10 cellular contexts compared by ENCODE assay signal in genomic region chr10:92757720-92758119, GRCh38.
DNase-seq lines count a peak whose midpoint lies in the region; ATAC-seq, FAIRE-seq and TF ChIP-seq lines count a peak whose summit lies in the region.
"Had no signal": no experiment of that assay in that cellular context is flagged by ENCODE, and none has a peak within 500 bp of the region (broad histone marks: within the 10 kb centered on the region; RNA-seq: fewer than 3 reads in every experiment).

No MANE protein-coding gene starts in this region.

- CTCF ChIA-PET in CD8-positive, alpha-beta memory T cell (lab: Charles Lee) = no interaction called here

- no peaks in the 10 kb centered on the region for H3K36me3 ChIP-seq in CD8-positive, alpha-beta memory T cell (ENCODE audit: insufficient read depth, low read length)
- H3K36me3 ChIP-seq in OCI-LY3 (replicated peaks; ENCODE audit: low read depth, low read length) (no peaks in the 10 kb centered on the region), heart right ventricle (no peaks in the 10 kb centered on the region), psoas muscle (ENCODE audit: insufficient read depth in 1 of 2, low read depth in 1 of 2) (no peaks in the 10 kb centered on the region)

- H3K27me3 ChIP-seq in CD8-positive, alpha-beta memory T cell (ENCODE audit: insufficient read depth, low read length, poor library complexity, severe bottlenecking) = no peaks in the 10 kb centered on the region
- H3K27me3 ChIP-seq in OCI-LY3 (ENCODE audit: low read depth, low read length) = no peaks in the 10 kb centered on the region
- H3K27me3 ChIP-seq in heart right ventricle = no peaks in the 10 kb centered on the region
- H3K27me3 ChIP-seq in psoas muscle (ENCODE audit: insufficient read depth in 3 of 3, low read length in 2 of 3) = no peaks in the 10 kb centered on the region

- no peak for TF ChIP-seq CTCF in OCI-LY3 (IDR thresholded peaks at IDR 0.05; ENCODE audit: low read depth, low read length)
- TF ChIP-seq CTCF in heart right ventricle (IDR thresholded peaks at IDR 0.05) = no peak
- TF ChIP-seq CTCF in psoas muscle (IDR thresholded peaks at IDR 0.05) = no peak

- no peak overlapping the region for H3K27ac Mint-ChIP-seq in CD8-positive, alpha-beta memory T cell
- H3K27ac Mint-ChIP-seq: activated naive CD4-positive, alpha-beta T cell treated with anti-CD3 and anti-CD28 coated beads, Interleukin-2, amount 10 ng/mL, durations not matched to agents 7 days and 5 days had no signal

- no peak for FAIRE-seq in urothelium cell line (lab: Jason Lieb, UNC)

- H3K4me1 Mint-ChIP-seq in CD8-positive, alpha-beta memory T cell = peaks cover 0 to 8% (median 7%) of the 10 kb centered on the region in 3 donors

- POLR2A ChIA-PET in CD8-positive, alpha-beta memory T cell (lab: Charles Lee) = no interaction called here

- H3K9me3 ChIP-seq in CD8-positive, alpha-beta memory T cell (ENCODE audit: low read length) = no peaks in the 10 kb centered on the region
- H3K9me3 ChIP-seq in OCI-LY3 (ENCODE audit: insufficient read depth, low read length) = no peaks in the 10 kb centered on the region
- H3K9me3 ChIP-seq in heart right ventricle = no peaks in the 10 kb centered on the region
- H3K9me3 ChIP-seq in psoas muscle = no peaks in the 10 kb centered on the region

- H3K27ac ChIP-seq in CD8-positive, alpha-beta memory T cell (ENCODE audit: low read depth, low read length) = peak overlapping the region; percentile 81
- H3K27ac ChIP-seq in OCI-LY3 (ENCODE audit: low read length) (peak overlapping the region; percentile 99), heart right ventricle (peak overlapping the region in 8 of 10 donors; percentile 24 to 79 (median 71)), psoas muscle (peak overlapping the region; percentile 71)

- no peak overlapping the region for H3K4me3 Mint-ChIP-seq in CD8-positive, alpha-beta memory T cell
- H3K4me3 Mint-ChIP-seq: activated naive CD4-positive, alpha-beta T cell treated with anti-CD3 and anti-CD28 coated beads, Interleukin-2, amount 10 ng/mL, durations not matched to agents 7 days and 5 days had no signal

- DNase-seq in CD8-positive, alpha-beta memory T cell = no peak
- DNase-seq in heart right ventricle (no peak), psoas muscle (no peak), urothelium cell line (ENCODE audit: low spot score) (no peak), EL (no peak), NK-92 (lab: John Stamatoyannopoulos, UW; ENCODE audit: unreplicated experiment) (no peak)
- DNase-seq: activated naive CD4-positive, alpha-beta T cell treated with anti-CD3 and anti-CD28 coated beads, Interleukin-2, amount 10 ng/mL, durations not matched to agents 7 days and 5 days; central memory CD4-positive, alpha-beta T cell had no signal

- H3K9ac ChIP-seq in OCI-LY3 (ENCODE audit: low read length) = peak overlapping the region; percentile 88

- H3K4me3 ChIP-seq in CD8-positive, alpha-beta memory T cell (ENCODE audit: low read length) = no peak overlapping the region
- H3K4me3 ChIP-seq in OCI-LY3 (ENCODE audit: low read length) = peak overlapping the region; percentile 70
- H3K4me3 ChIP-seq in heart right ventricle = no peak overlapping the region
- no peak overlapping the region for H3K4me3 ChIP-seq in psoas muscle

- WGBS in heart right ventricle, 2 donors = 30 to 59% methylated on average over 3 of the region's 3 CpGs
- WGBS in psoas muscle, 3 donors = 37 to 66% (median 40%) methylated on average over 3 of the region's 3 CpGs

- peaks cover 5 to 9% of the 10 kb centered on the region in 2 donors for H3K27me3 Mint-ChIP-seq in CD8-positive, alpha-beta memory T cell

- intact Hi-C loops in heart right ventricle (cut with DNase I) (loop anchor here in 6 of 10 donors (2.0 to 10.0 kb wide), 5 partner anchors 55 to 67 kb away; no protein-coding TSS in a partner anchor), psoas muscle (cut with DNase I) (no loop called here)

- peak overlapping the region; percentile 46; the same call in 1 of the 2 replicates for H2AFZ ChIP-seq in OCI-LY3 (ENCODE audit: low read depth, low read length)

- H4K20me1 ChIP-seq in OCI-LY3 (ENCODE audit: insufficient read depth, low read length) = no peaks in the 10 kb centered on the region

- H3K36me3 Mint-ChIP-seq in CD8-positive, alpha-beta memory T cell = no peaks in the 10 kb centered on the region
- H3K36me3 Mint-ChIP-seq: activated naive CD4-positive, alpha-beta T cell treated with anti-CD3 and anti-CD28 coated beads, Interleukin-2, amount 10 ng/mL, durations not matched to agents 7 days and 5 days had no signal

- ATAC-seq in heart right ventricle (peak in 1 of 8 donors; percentile 11), psoas muscle (peak in 1 of 4 donors; percentile 45), HG03354 (IDR thresholded peaks at IDR 0.05; ENCODE audit: poor library complexity, severe bottlenecking, unreplicated experiment) (no peak)

- H3K4me2 ChIP-seq in OCI-LY3 (ENCODE audit: low read length) = peak overlapping the region; percentile 88

- no peaks in the 10 kb centered on the region for H3K9me3 Mint-ChIP-seq in CD8-positive, alpha-beta memory T cell
- H3K9me3 Mint-ChIP-seq: activated naive CD4-positive, alpha-beta T cell treated with anti-CD3 and anti-CD28 coated beads, Interleukin-2, amount 10 ng/mL, durations not matched to agents 7 days and 5 days had no signal

- no peaks in the 10 kb centered on the region for H3K4me1 ChIP-seq in CD8-positive, alpha-beta memory T cell (ENCODE audit: insufficient read depth, low read length)
- H3K4me1 ChIP-seq in OCI-LY3 (ENCODE audit: low read length) (peaks cover 57% of the 10 kb centered on the region), heart right ventricle (peaks cover 3 to 74% (median 23%) of the 10 kb centered on the region in 9 donors), psoas muscle (peaks cover 17% of the 10 kb centered on the region)

- no peaks in the 10 kb centered on the region for H3K79me2 ChIP-seq in OCI-LY3 (ENCODE audit: low read length)

Comparison
In these comparisons a context has a peak if more than half of its experiments do, and no peak if none do; other contexts are left out.
1. intact Hi-C loops: an anchor here in heart right ventricle (2.0 to 10.0 kb wide); none called in psoas muscle.